Comparison of ENCODE assay signal across 8 cellular contexts in genomic region chr9:89497978-89498844, GRCh38. TPM values are rescaled to one million over a fixed set of nuclear protein-coding genes. Genes with fewer than 3 reads are reported as not detected.
DNase-seq lines count a peak whose midpoint lies in the region; ATAC-seq, FAIRE-seq and TF ChIP-seq lines count a peak whose summit lies in the region.

SEMA4D (minus strand) TSS chr9:89498113; CDS start chr9:89405456, 92,657 bp downstream.

- no peak for FAIRE-seq in A549 (lab: Jason Lieb, UNC)

- H3K9ac ChIP-seq in NT2/D1 (ENCODE audit: insufficient read length, low read depth), result peak within 1 kb of the TSS; percentile 71

- no peak for TF ChIP-seq EP300 in A549 (IDR thresholded peaks at IDR 0.05)

- peak within 1 kb of the TSS; percentile 93 for H3K4me2 ChIP-seq in A549

- peaks cover 10% of the 10 kb centered on the region for H3K4me1 ChIP-seq in A549
- H3K4me1 ChIP-seq in NT2/D1 (ENCODE audit: insufficient read depth, insufficient read length), result peaks cover 25% of the 10 kb centered on the region
- peaks cover 57% of the 10 kb centered on the region in 2 experiments for H3K4me1 ChIP-seq in neutrophil (ENCODE audit: control insufficient read depth in 1 of 2, insufficient read depth in 1 of 2, low read depth in 1 of 2, low read length in 1 of 2)
- no peaks in the 10 kb centered on the region for H3K4me1 ChIP-seq in uterus

- peak within 1 kb of the TSS; percentile 97 for H3K4me3 ChIP-seq in A549
- peak within 1 kb of the TSS; percentile 66 for H3K4me3 ChIP-seq in NT2/D1 (ENCODE audit: insufficient read length, low read depth)
- H3K4me3 ChIP-seq in neutrophil (ENCODE audit: low read depth in 1 of 2, low read length in 1 of 2), result peak within 1 kb of the TSS; percentile 91 to 94
- peak within 1 kb of the TSS; percentile 65 to 74 for H3K4me3 ChIP-seq in uterus

- POLR2A ChIA-PET in A549 (lab: Yijun Ruan, JAX), result no interaction called here

- TF ChIP-seq CTCF in A549 (IDR thresholded peaks at IDR 0.05) (no peak), GM13976 (IDR thresholded peaks at IDR 0.05; ENCODE audit: borderline replicate concordance, control extremely low read depth, extremely low read depth, insufficient read depth, missing control alignments) (no peak), neutrophil (IDR thresholded peaks at IDR 0.05) (no peak), uterus (IDR thresholded peaks at IDR 0.05) (no peak)

- DNase-seq in A549 (ENCODE audit: low read depth in 1 of 2, low spot score in 1 of 2), result peak; percentile 44 to 70
- peak; percentile 88 for DNase-seq in GM13976 (ENCODE audit: low spot score)
- peak; percentile 57 for DNase-seq in NT2/D1 (ENCODE audit: low read depth, low spot score)
- peak; percentile 61 for DNase-seq in activated naive CD4-positive, alpha-beta T cell treated with Interleukin-2 at 50 U/mL for 16 hours
- peak; percentile 83 for DNase-seq in glomerular visceral epithelial cell (ENCODE audit: extremely low spot score)
- DNase-seq in uterus, result peak; percentile 74 to 83

- peak; percentile 76 to 84 for ATAC-seq in A549
- peak; percentile 33 for ATAC-seq in HG03521 (IDR thresholded peaks at IDR 0.05; ENCODE audit: unreplicated experiment)

- intact Hi-C loops in uterus (cut with DNase I; ENCODE audit: low total_unique reads), result no loop called here

- WGBS in A549 (ENCODE audit: missing lambda C conversion rate), result 17% methylated on average over 26 of the region's 42 CpGs

- H3K9me3 ChIP-seq in A549 (no peaks in the 10 kb centered on the region), NT2/D1 (ENCODE audit: insufficient read depth, low read length) (no peaks in the 10 kb centered on the region), neutrophil (no peaks in the 10 kb centered on the region), uterus (no peaks in the 10 kb centered on the region)

- no peak for TF ChIP-seq RAD21 in A549 (conservative IDR thresholded peaks at IDR 0.05 in 1 of 2, IDR thresholded peaks at IDR 0.05 in 1 of 2)

- H3K36me3 ChIP-seq in NT2/D1 (ENCODE audit: insufficient read depth, insufficient read length, low read length), result no peaks in the 10 kb centered on the region
- peaks cover 13% of the 10 kb centered on the region for H3K36me3 ChIP-seq in neutrophil
- no peaks in the 10 kb centered on the region for H3K36me3 ChIP-seq in uterus

- H3K27me3 ChIP-seq in NT2/D1 (ENCODE audit: insufficient read depth, insufficient read length), result peaks cover 11% of the 10 kb centered on the region
- H3K27me3 ChIP-seq in neutrophil, result no peaks in the 10 kb centered on the region
- no peaks in the 10 kb centered on the region for H3K27me3 ChIP-seq in uterus

- TF ChIP-seq POLR2A in A549 (IDR thresholded peaks at IDR 0.05; ENCODE audit: low read length) (0 out of 2 replicates have a peak, but pooled peaks have one; percentile 14), uterus (IDR thresholded peaks at IDR 0.05) (peak in 1 of 2 donors; percentile 21)

- in situ Hi-C loops in GM13976 (cut with MboI; ENCODE audit: low sequenced_read_pairs, unreplicated experiment), result no loop called here

- CTCF ChIA-PET in A549 (lab: Yijun Ruan, JAX), result no interaction called here

- H3K27ac ChIP-seq in A549, result peak within 1 kb of the TSS; percentile 85 to 87
- H3K27ac ChIP-seq in neutrophil, result peak within 1 kb of the TSS; percentile 92
- H3K27ac ChIP-seq in uterus, result peak within 1 kb of the TSS; percentile 41 to 59

TF ChIP-seq in A549, 52 proteins besides CTCF, POLR2A, EP300 and RAD21:
- TF ChIP-seq RARB (CRISPR knock-in tag; IDR thresholded peaks at IDR 0.05), result no peak
- TF ChIP-seq BCL3 (IDR thresholded peaks at IDR 0.05), result no peak
- TF ChIP-seq MAX (IDR thresholded peaks at IDR 0.05), result 0 out of 2 replicates have a peak, but pooled peaks have one; percentile 17

RNA-seq across cellular contexts. Expression of gene SEMA4D, which starts in this region (rescaled TPM):
- polyA plus RNA-seq in A549 (2011; rRNA removed) (5.3 and 6.1 TPM in 2 replicates), A549 (2017; fragmentation: RNase III; extraction: RNeasy Plus Mini Kit Qiagen cat#74134 plus additional on column Dnase treatment) (4.5 to 7.2 TPM (median 5.8 TPM) in 3 replicates)
- 5.6 and 7.2 TPM in 2 replicates for polyA plus RNA-seq in A549 (2012; cell fraction: cytosol; rRNA removed)
- polyA plus RNA-seq in A549 (2012; cell fraction: nucleus; rRNA removed), result 26.1 and 26.9 TPM in 2 replicates
- 6.7 and 9.8 TPM in 2 replicates for polyA minus RNA-seq in A549 (2011; rRNA and poly(A)+ RNA removed)
- total RNA-seq in uterus, result 10 to 100 TPM in 2 of 4 donors, 1 to 10 TPM in 2; 1.5 to 27.8 (median 11.6) TPM

Comparison
In these comparisons a context has a peak if more than half of its experiments do, and no peak if none do; other contexts are left out.
1. Peak in every context shown above with its lines: DNase-seq, ATAC-seq, H3K4me3 ChIP-seq and H3K27ac ChIP-seq.